ENCODE assay signal across 9 cellular contexts in the genomic region with DNA sequence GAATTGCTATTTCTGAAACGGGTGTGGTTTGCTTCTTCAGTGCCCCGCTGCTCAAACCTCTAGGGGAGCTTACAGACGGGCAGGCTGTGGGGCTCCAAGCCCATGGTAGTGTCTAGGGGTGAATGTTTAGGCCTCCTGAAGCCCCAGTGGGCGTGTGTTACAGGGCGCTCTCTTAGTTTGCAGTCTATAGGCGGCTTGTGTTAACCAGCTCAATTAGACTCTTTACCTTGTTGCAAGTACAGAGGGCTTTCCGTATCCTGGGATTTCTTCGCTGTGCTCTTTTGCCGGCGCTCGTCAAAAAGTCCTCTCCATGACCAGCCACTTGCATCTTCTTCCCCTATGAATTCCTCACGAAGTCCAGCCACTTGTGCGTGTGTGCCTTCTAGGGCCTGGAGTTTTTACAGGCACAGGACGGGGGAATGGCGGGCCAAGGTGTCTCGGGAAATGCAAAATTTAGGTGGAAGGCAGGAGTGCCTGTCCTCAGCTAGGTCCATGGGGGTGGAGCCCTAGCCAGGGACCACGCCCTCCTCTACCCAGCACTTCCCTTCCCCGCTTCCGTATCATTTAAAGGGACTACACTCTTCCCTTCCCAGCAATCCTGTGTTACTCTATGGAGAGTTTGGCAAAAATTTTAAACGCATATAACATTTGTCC.
DNase-seq lines count a peak whose midpoint lies in the region; ATAC-seq and TF ChIP-seq lines count a peak whose summit lies in the region.
"Had no signal": no experiment of that assay in that cellular context is flagged by ENCODE, and none has a peak within 500 bp of the region (broad histone marks: within the 10 kb centered on the region; RNA-seq: fewer than 3 reads in every experiment).

No MANE protein-coding gene starts in this region.

- no peaks in the 10 kb centered on the region for H3K27me3 ChIP-seq in GM23248 (replicated peaks; ENCODE audit: insufficient read depth)
- H3K27me3 ChIP-seq in body of pancreas = no peaks in the 10 kb centered on the region
- H3K27me3 ChIP-seq in iPS DF 6.9 (ENCODE audit: control insufficient read depth, insufficient read depth, low read length) = no peaks in the 10 kb centered on the region

- H2AFZ ChIP-seq in GM23248 = peak overlapping the region; percentile 94

- H3K79me2 ChIP-seq in GM23248 (ENCODE audit: insufficient read depth) = peaks cover 21% of the 10 kb centered on the region; the same call in 1 of the 2 replicates

- no peaks in the 10 kb centered on the region for H3K27me3 Mint-ChIP-seq in activated T-helper 17 cell treated with anti-CD3 and anti-CD28 coated beads, Interleukin-2, amount 50 U/mL, for 72 hours
- H3K27me3 Mint-ChIP-seq in activated T-cell treated with anti-CD3 and anti-CD28 coated beads, Interleukin-2, amount 50 U/mL, for 4 hours (ENCODE audit: low read depth) = no peaks in the 10 kb centered on the region
- H3K27me3 Mint-ChIP-seq: stimulated activated naive CD8-positive, alpha-beta T cell treated with anti-CD3 and anti-CD28 coated beads, Interleukin-15, Interleukin-2, amounts not matched to agents 100 ng/mL and 50 ng/mL, for 24 hours had no signal

- H3K4me2 ChIP-seq in GM23248 (ENCODE audit: unreplicated experiment) = peak overlapping the region; percentile 87

- H4K20me1 ChIP-seq in GM23248 (ENCODE audit: insufficient read depth) = no peaks in the 10 kb centered on the region

- no peak overlapping the region for H3K27ac Mint-ChIP-seq in activated T-helper 17 cell treated with anti-CD3 and anti-CD28 coated beads, Interleukin-2, amount 50 U/mL, for 72 hours
- H3K27ac Mint-ChIP-seq: stimulated activated naive CD8-positive, alpha-beta T cell treated with anti-CD3 and anti-CD28 coated beads, Interleukin-15, Interleukin-2, amounts not matched to agents 100 ng/mL and 50 ng/mL, for 24 hours had no signal

- peak overlapping the region; percentile 83 for H3K4me3 ChIP-seq in GM23248
- H3K4me3 ChIP-seq in body of pancreas = peak overlapping the region in 1 of 2 donors; percentile 17
- peak overlapping the region; percentile 86 for H3K4me3 ChIP-seq in iPS DF 6.9 (ENCODE audit: low read length)

- TF ChIP-seq CTCF in body of pancreas (IDR thresholded peaks at IDR 0.05) = no peak

- no peaks in the 10 kb centered on the region for H3K36me3 Mint-ChIP-seq in activated T-helper 17 cell treated with anti-CD3 and anti-CD28 coated beads, Interleukin-2, amount 50 U/mL, for 72 hours (ENCODE audit: low read depth)
- no peaks in the 10 kb centered on the region for H3K36me3 Mint-ChIP-seq in activated T-cell treated with anti-CD3 and anti-CD28 coated beads, Interleukin-2, amount 50 U/mL, for 4 hours (ENCODE audit: insufficient read depth)

- intact Hi-C loops in body of pancreas (cut with DNase I) = no loop called here

- H3K4me3 Mint-ChIP-seq in activated T-helper 17 cell treated with anti-CD3 and anti-CD28 coated beads, Interleukin-2, amount 50 U/mL, for 72 hours = no peak overlapping the region
- no peak overlapping the region for H3K4me3 Mint-ChIP-seq in activated T-cell treated with anti-CD3 and anti-CD28 coated beads, Interleukin-2, amount 50 U/mL, for 4 hours
- H3K4me3 Mint-ChIP-seq: stimulated activated naive CD8-positive, alpha-beta T cell treated with anti-CD3 and anti-CD28 coated beads, Interleukin-15, Interleukin-2, amounts not matched to agents 100 ng/mL and 50 ng/mL, for 24 hours had no signal

- no peaks in the 10 kb centered on the region for H3K9me3 ChIP-seq in GM23248 (ENCODE audit: low read depth)
- H3K9me3 ChIP-seq in body of pancreas = no peaks in the 10 kb centered on the region
- H3K9me3 ChIP-seq in iPS DF 6.9 (ENCODE audit: control insufficient read depth, insufficient read depth, low read length) = no peaks in the 10 kb centered on the region

- DNase-seq in GM23248 (peak; percentile 60), body of pancreas (peak; percentile 21 to 74 (median 45)), iPS DF 6.9 (ENCODE audit: low read depth, low spot score) (no peak), renal cortical epithelial cell (ENCODE audit: low read depth) (peak; percentile 19), SW480 (ENCODE audit: low spot score) (no peak)
- no peak for DNase-seq in activated T-cell treated with anti-CD3 and anti-CD28 coated beads, Interleukin-2, amount 50 U/mL, for 4 hours

- peak overlapping the region; percentile 77 for H3K9ac ChIP-seq in GM23248

- H3K36me3 ChIP-seq in GM23248 (ENCODE audit: low read depth) = no peaks in the 10 kb centered on the region
- no peaks in the 10 kb centered on the region for H3K36me3 ChIP-seq in body of pancreas (replicated peaks in 1 of 2; ENCODE audit: insufficient read depth in 1 of 2, low read depth in 2 of 2)
- no peaks in the 10 kb centered on the region for H3K36me3 ChIP-seq in iPS DF 6.9 (ENCODE audit: control insufficient read depth, insufficient read depth, low read length)

- no peaks in the 10 kb centered on the region for H3F3A ChIP-seq in GM23248 (ENCODE audit: insufficient read depth)

- H3K4me1 ChIP-seq in GM23248 (ENCODE audit: insufficient read depth) (no peaks in the 10 kb centered on the region), body of pancreas (no peaks in the 10 kb centered on the region), iPS DF 6.9 (ENCODE audit: control insufficient read depth, insufficient read depth, low read length) (no peaks in the 10 kb centered on the region)

- in situ Hi-C loops in GM23248 (cut with MboI) = no loop called here

- peak overlapping the region; percentile 30; the same call in 1 of the 2 replicates for H3K27ac ChIP-seq in GM23248
- H3K27ac ChIP-seq in body of pancreas = peak overlapping the region in 3 of 4 donors; percentile 15 to 45 (median 34)
- no peak overlapping the region for H3K27ac ChIP-seq in iPS DF 6.9 (ENCODE audit: low read length)

- 15 to 26% methylated on average over 20 of the region's 20 CpGs for WGBS in GM23248 (ENCODE audit: low coverage in 1 of 2, low lambda C conversion rate in 2 of 2, missing lambda C conversion rate in 2 of 2), 2 experiments
- 52% methylated on average over 20 of the region's 20 CpGs for WGBS in body of pancreas, 2 donors
- no CpG with 5 or more reads among the region's 20 CpGs for WGBS in iPS DF 6.9 (ENCODE audit: insufficient coverage, insufficient read length)

- no peak for TF ChIP-seq POLR2A in body of pancreas (IDR thresholded peaks at IDR 0.05)

- H3K4me1 Mint-ChIP-seq in activated T-helper 17 cell treated with anti-CD3 and anti-CD28 coated beads, Interleukin-2, amount 50 U/mL, for 72 hours = no peaks in the 10 kb centered on the region
- H3K4me1 Mint-ChIP-seq in activated T-cell treated with anti-CD3 and anti-CD28 coated beads, Interleukin-2, amount 50 U/mL, for 4 hours (ENCODE audit: low read depth) = no peaks in the 10 kb centered on the region

- H3K9me3 Mint-ChIP-seq in activated T-helper 17 cell treated with anti-CD3 and anti-CD28 coated beads, Interleukin-2, amount 50 U/mL, for 72 hours = no peaks in the 10 kb centered on the region
- peaks cover 9% of the 10 kb centered on the region for H3K9me3 Mint-ChIP-seq in activated T-cell treated with anti-CD3 and anti-CD28 coated beads, Interleukin-2, amount 50 U/mL, for 4 hours

- ATAC-seq in body of pancreas = peak; percentile 72
- ATAC-seq in activated T-helper 17 cell treated with anti-CD3 and anti-CD28 coated beads, Interleukin-2, amount 50 U/mL, for 72 hours (replicated peaks) = no peak
- ATAC-seq in activated T-cell treated with anti-CD3 and anti-CD28 coated beads, Interleukin-2, amount 50 U/mL, for 4 hours = no peak
- ATAC-seq in HG03097 (IDR thresholded peaks at IDR 0.05; ENCODE audit: low FRiP score, unreplicated experiment) = no peak

- H3K9me2 ChIP-seq in GM23248 (ENCODE audit: insufficient read depth) = no peaks in the 10 kb centered on the region

Comparison
In these comparisons a context has a peak if more than half of its experiments do, and no peak if none do; other contexts are left out.
1. DNase-seq: peak in GM23248 (single experiment), body of pancreas (4 of 4) and renal cortical epithelial cell (single experiment); none in iPS DF 6.9 (single experiment), activated T-cell treated with anti-CD3 and anti-CD28 coated beads, Interleukin-2, amount 50 U/mL, for 4 hours (single experiment) and SW480 (single experiment).